8 cellular contexts compared by ENCODE assay signal in the genomic region with DNA sequence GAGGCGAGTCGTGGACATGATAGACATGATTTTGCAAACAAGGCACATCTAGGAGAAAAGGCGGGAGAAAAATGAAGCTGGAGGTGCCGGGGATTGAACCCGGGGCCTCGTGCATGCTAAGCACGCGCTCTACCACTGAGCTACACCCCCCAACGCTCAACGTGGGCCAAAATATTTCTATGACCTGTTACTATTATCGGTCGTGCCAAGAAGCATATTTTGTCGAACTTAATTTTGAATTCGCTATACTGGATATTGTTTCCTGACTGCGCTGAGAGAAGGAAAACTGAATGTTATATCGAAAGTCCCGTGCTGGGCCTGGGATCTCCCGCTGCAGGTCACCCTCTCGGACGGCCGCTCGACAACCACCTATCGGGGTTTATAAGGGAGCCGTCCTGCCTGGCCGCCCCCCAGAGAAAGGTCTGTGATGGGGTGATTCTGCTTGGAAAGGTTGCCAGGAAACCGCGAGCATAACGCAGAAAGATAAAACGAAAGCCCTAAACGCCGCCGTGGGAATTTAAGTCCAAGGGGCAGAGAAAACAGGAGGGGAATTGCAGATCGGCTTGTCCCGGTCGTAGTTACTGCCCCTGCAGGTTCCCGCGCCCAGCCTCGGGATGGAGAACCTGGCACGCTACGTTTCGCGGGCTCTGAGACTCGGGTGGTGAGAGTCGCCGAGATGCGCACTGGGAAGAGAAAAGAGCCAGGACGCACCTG.
DNase-seq lines count a peak whose midpoint lies in the region; ATAC-seq and TF ChIP-seq lines count a peak whose summit lies in the region.

No MANE protein-coding gene starts in this region.

- peak overlapping the region; percentile 77 for H3K4me3 ChIP-seq in choroid plexus epithelial cell (ENCODE audit: low read depth, low read length)

- ATAC-seq in HG02588 (IDR thresholded peaks at IDR 0.05; ENCODE audit: unreplicated experiment), result peak; percentile 39
- no peak for ATAC-seq in HG02870 (IDR thresholded peaks at IDR 0.05; ENCODE audit: unreplicated experiment)

- peak; percentile 80 for DNase-seq in COR-L47 (lab: John Stamatoyannopoulos, UW)
- peak; percentile 82 to 83 for DNase-seq in NCI-H446 (lab: John Stamatoyannopoulos, UW)
- peak; percentile 80 to 82 for DNase-seq in activated CD4-positive, alpha-beta T cell treated with anti-CD3 and anti-CD28 coated beads for 24 hours (ENCODE audit: low read depth in 2 of 2)
- peak; percentile 89 for DNase-seq in choroid plexus epithelial cell (ENCODE audit: low read depth)
- peak; percentile 70 to 78 for DNase-seq in stimulated activated CD4-positive, alpha-beta T cell treated with anti-CD3 and anti-CD28 coated beads, Interleukin-15, amount 100 ng/mL, for 48 hours (ENCODE audit: low read depth in 2 of 2)

- TF ChIP-seq CTCF in choroid plexus epithelial cell (conservative IDR thresholded peaks at IDR 0.05; ENCODE audit: low read depth, low read length), result no peak

- H3K27me3 ChIP-seq in layer of hippocampus (ENCODE audit: control insufficient read depth, insufficient read depth, low read length), result no peaks in the 10 kb centered on the region

- H3K27ac ChIP-seq in layer of hippocampus (ENCODE audit: low read depth, low read length), result peak overlapping the region; percentile 50
